Comparison of ENCODE assay signal across 14 cellular contexts in the genomic region with DNA sequence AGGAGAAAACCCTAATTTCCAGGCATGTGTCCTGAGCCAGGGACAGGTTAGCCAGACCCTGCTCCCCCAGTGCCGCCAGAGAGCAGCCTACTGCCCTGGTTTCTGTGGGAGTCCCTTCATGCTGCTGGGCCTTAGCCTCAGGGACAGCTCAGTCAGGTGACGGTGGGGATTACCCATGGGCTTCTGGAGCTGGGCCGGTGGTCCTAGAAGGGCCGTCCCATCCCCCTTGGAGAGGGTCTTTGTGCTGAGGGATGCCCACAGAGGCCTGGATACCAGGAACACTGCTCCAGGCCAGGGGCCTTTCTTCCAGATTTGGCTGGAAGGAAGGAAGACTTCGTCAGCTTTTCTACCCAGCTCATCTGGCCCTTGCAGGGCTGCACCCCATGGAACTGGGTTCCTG.
DNase-seq lines count a peak whose midpoint lies in the region; ATAC-seq and TF ChIP-seq lines count a peak whose summit lies in the region.
"Had no signal": no experiment of that assay in that cellular context is flagged by ENCODE, and none has a peak within 500 bp of the region (broad histone marks: within the 10 kb centered on the region; RNA-seq: fewer than 3 reads in every experiment).

No MANE protein-coding gene starts in this region.

- peaks cover 7% of the 10 kb centered on the region for H3K4me1 Mint-ChIP-seq in activated naive CD8-positive, alpha-beta T cell treated with anti-CD3 and anti-CD28 coated beads for 36 hours
- H3K4me1 Mint-ChIP-seq in naive thymus-derived CD4-positive, alpha-beta T cell: peaks cover 0 to 24% (median 12%) of the 10 kb centered on the region in 7 donors
- H3K4me1 Mint-ChIP-seq: endodermal cell had no signal

- peak overlapping the region; percentile 92 for H3K4me3 Mint-ChIP-seq in activated naive CD8-positive, alpha-beta T cell treated with anti-CD3 and anti-CD28 coated beads for 36 hours
- peak overlapping the region; percentile 88 to 100 (median 98) for H3K4me3 Mint-ChIP-seq in naive thymus-derived CD4-positive, alpha-beta T cell
- H3K4me3 Mint-ChIP-seq: endodermal cell had no signal

- peaks cover under 1% of the 10 kb centered on the region for H3K27me3 Mint-ChIP-seq in activated naive CD8-positive, alpha-beta T cell treated with anti-CD3 and anti-CD28 coated beads for 36 hours
- H3K27me3 Mint-ChIP-seq in naive thymus-derived CD4-positive, alpha-beta T cell: peaks cover 0 to 4% (median 0%) of the 10 kb centered on the region in 5 donors

- no peak overlapping the region for H3K27ac Mint-ChIP-seq in activated naive CD8-positive, alpha-beta T cell treated with anti-CD3 and anti-CD28 coated beads for 36 hours
- peak overlapping the region in 3 of 9 donors; percentile 87 to 97 (median 95) for H3K27ac Mint-ChIP-seq in naive thymus-derived CD4-positive, alpha-beta T cell
- H3K27ac Mint-ChIP-seq: endodermal cell had no signal

- H3K9me3 Mint-ChIP-seq in activated naive CD8-positive, alpha-beta T cell treated with anti-CD3 and anti-CD28 coated beads for 36 hours: peaks cover 11% of the 10 kb centered on the region
- H3K9me3 Mint-ChIP-seq in naive thymus-derived CD4-positive, alpha-beta T cell: peaks cover 0 to 22% (median 5%) of the 10 kb centered on the region in 11 donors

- H3K36me3 ChIP-seq in naive thymus-derived CD4-positive, alpha-beta T cell (ENCODE audit: control insufficient read depth in 2 of 3, insufficient read depth in 3 of 3, low read length in 3 of 3): no peaks in the 10 kb centered on the region
- H3K36me3 ChIP-seq in vagina: no peaks in the 10 kb centered on the region
- H3K36me3 ChIP-seq in upper lobe of left lung: no peaks in the 10 kb centered on the region
- H3K36me3 ChIP-seq: BE2C, neutrophil had no signal

- no peak for TF ChIP-seq POLR2A in vagina (IDR thresholded peaks at IDR 0.05)
- TF ChIP-seq POLR2A in upper lobe of left lung (IDR thresholded peaks at IDR 0.05): no peak

- WGBS in right cardiac atrium: 78% methylated on average over 5 of the region's 5 CpGs
- 84 to 100% methylated on average over 1 to 5 of the region's 5 CpGs for WGBS in upper lobe of left lung, 2 donors

- H3K4me1 ChIP-seq in right cardiac atrium (ENCODE audit: control insufficient read depth, insufficient read depth, low read length) (no peaks in the 10 kb centered on the region), vagina (peaks cover 14% of the 10 kb centered on the region), upper lobe of left lung (peaks cover 0 to 17% (median 6%) of the 10 kb centered on the region in 4 donors)
- no peaks in the 10 kb centered on the region for H3K4me1 ChIP-seq in naive thymus-derived CD4-positive, alpha-beta T cell (ENCODE audit: control insufficient read depth in 2 of 2, insufficient read depth in 2 of 2, low read length in 2 of 2)
- H3K4me1 ChIP-seq: BE2C had no signal

- CTCF ChIA-PET in naive thymus-derived CD4-positive, alpha-beta T cell (lab: Charles Lee): no interaction called here

- POLR2A ChIA-PET in naive thymus-derived CD4-positive, alpha-beta T cell (lab: Charles Lee): interaction anchor here (0.7 to 2.3 kb wide), 3 partner anchors 27 to 1079 kb away, joined by 3 to 21 read pairs (median 9); partner anchors contain the start of genes ERV3-1 and ZNF736

- no peak for TF ChIP-seq CTCF in vagina (IDR thresholded peaks at IDR 0.05)
- no peak for TF ChIP-seq CTCF in upper lobe of left lung (IDR thresholded peaks at IDR 0.05)

- DNase-seq in right cardiac atrium (peak in 2 of 3 donors; percentile 46 to 47), left cardiac atrium (no peak), vagina (ENCODE audit: extremely low spot score in 2 of 2) (no peak), H4 (ENCODE audit: low spot score) (no peak), upper lobe of left lung (no peak), amygdala (lab: John Stamatoyannopoulos, UW) (no peak)
- no peak for DNase-seq in activated naive CD8-positive, alpha-beta T cell treated with anti-CD3 and anti-CD28 coated beads for 36 hours
- DNase-seq in naive thymus-derived CD4-positive, alpha-beta T cell: peak in 1 of 9 donors; percentile 11
- DNase-seq: endodermal cell, H7, NCI-H446 treated with DMSO at 0.1 percent for 48 hours, RPMI8226 had no signal

- H3K9me3 ChIP-seq in right cardiac atrium (ENCODE audit: control insufficient read depth, low read length) (no peaks in the 10 kb centered on the region), vagina (no peaks in the 10 kb centered on the region), upper lobe of left lung (peaks cover 0 to 17% (median 5%) of the 10 kb centered on the region in 4 donors)
- peaks cover 0 to 4% (median 0%) of the 10 kb centered on the region in 3 experiments for H3K9me3 ChIP-seq in naive thymus-derived CD4-positive, alpha-beta T cell (ENCODE audit: control insufficient read depth in 2 of 3, low read length in 3 of 3)
- H3K9me3 ChIP-seq: BE2C had no signal

- intact Hi-C loops in right cardiac atrium (cut with DNase I): loop anchor here in 1 of 4 donors (2.0 kb wide), 1 partner anchor 28 kb away; no protein-coding TSS in a partner anchor
- intact Hi-C loops in left cardiac atrium (cut with DNase I): loop anchor here in 1 of 2 donors (10.0 kb wide), 1 partner anchor 118 kb away; the partner anchor contains the start of gene ZNF727
- intact Hi-C loops in naive thymus-derived CD4-positive, alpha-beta T cell (cut with micrococcal nuclease): loop anchor here (2.0 to 5.0 kb wide), 5 partner anchors 635 to 1946 kb away; partner anchors contain the start of genes VKORC1L1 (in 1 of the 2), ZNF138 (in 1 of the 2), ZNF680 (in 1 of the 2) and ZNF92 (in 1 of the 2)
- intact Hi-C loops in vagina (cut with DNase I): no loop called here

- peaks cover 7% of the 10 kb centered on the region for H3K36me3 Mint-ChIP-seq in activated naive CD8-positive, alpha-beta T cell treated with anti-CD3 and anti-CD28 coated beads for 36 hours
- peaks cover 0 to 4% (median 0%) of the 10 kb centered on the region in 5 donors for H3K36me3 Mint-ChIP-seq in naive thymus-derived CD4-positive, alpha-beta T cell

- H3K4me3 ChIP-seq in right cardiac atrium (ENCODE audit: low read length) (peak overlapping the region; percentile 56), vagina (peak overlapping the region in 1 of 2 donors; percentile 71), upper lobe of left lung (peak overlapping the region in 2 of 4 donors; percentile 65 to 71)
- peak overlapping the region; percentile 64 for H3K4me3 ChIP-seq in naive thymus-derived CD4-positive, alpha-beta T cell (ENCODE audit: low read length)

- no peak for ATAC-seq in right cardiac atrium
- ATAC-seq in left cardiac atrium: no peak
- no peak for ATAC-seq in naive thymus-derived CD4-positive, alpha-beta T cell
- no peak for ATAC-seq in upper lobe of left lung (ENCODE audit: low FRiP score in 2 of 2)

- H3K27ac ChIP-seq in right cardiac atrium (ENCODE audit: low read length): no peak overlapping the region
- peak overlapping the region; percentile 82 for H3K27ac ChIP-seq in naive thymus-derived CD4-positive, alpha-beta T cell (ENCODE audit: low read depth, low read length)
- H3K27ac ChIP-seq in vagina: peak overlapping the region; percentile 88
- H3K27ac ChIP-seq in upper lobe of left lung: peak overlapping the region in 1 of 4 donors; percentile 90
- H3K27ac ChIP-seq: neutrophil had no signal

- no peak for TF ChIP-seq EP300 in upper lobe of left lung (IDR thresholded peaks at IDR 0.05)

- H3K27me3 ChIP-seq in right cardiac atrium (ENCODE audit: control insufficient read depth, insufficient read depth) (no peaks in the 10 kb centered on the region), vagina (no peaks in the 10 kb centered on the region), upper lobe of left lung (no peaks in the 10 kb centered on the region)
- no peaks in the 10 kb centered on the region for H3K27me3 ChIP-seq in naive thymus-derived CD4-positive, alpha-beta T cell (ENCODE audit: control insufficient read depth in 2 of 2, insufficient read depth in 2 of 2, low read length in 2 of 2)
- H3K27me3 ChIP-seq: BE2C, neutrophil had no signal

Comparison
In these comparisons a context has a peak if more than half of its experiments do, and no peak if none do; other contexts are left out.
1. DNase-seq: peak in right cardiac atrium (2 of 3); none in left cardiac atrium (single experiment), activated naive CD8-positive, alpha-beta T cell treated with anti-CD3 and anti-CD28 coated beads for 36 hours (single experiment), vagina (0 of 2), H4 (single experiment), upper lobe of left lung (0 of 2) and amygdala (0 of 56).